1 cellular context compared by ENCODE assay signal in genomic region chr3:148873270-148873927, GRCh38.
TF ChIP-seq lines count a peak whose summit lies in the region.

No MANE protein-coding gene starts in this region.

TF ChIP-seq in endothelial cell of umbilical vein, 7 proteins besides CTCF, POLR2A, EP300 and RAD21:
- no peak for TF ChIP-seq FOS (IDR thresholded peaks at IDR 0.05; ENCODE audit: borderline replicate concordance, insufficient read depth, low read length)
- TF ChIP-seq GATA2 (IDR thresholded peaks at IDR 0.05; ENCODE audit: insufficient read depth, insufficient read length, low read depth, low read length), result no peak
- no peak for TF ChIP-seq EZH2 (IDR thresholded peaks at IDR 0.05; ENCODE audit: borderline replicate concordance, low read depth, low read length, severe bottlenecking)
- TF ChIP-seq MAX (IDR thresholded peaks at IDR 0.05; ENCODE audit: insufficient read depth, insufficient read length), result no peak
- TF ChIP-seq POLR2AphosphoS5 (IDR thresholded peaks at IDR 0.05; ENCODE audit: insufficient read depth, low read depth, low read length), result no peak
